ENCODE assay signal across 23 cellular contexts in genomic region chr4:147477439-147477838, GRCh38. TPM values are rescaled to one million over a fixed set of nuclear protein-coding genes. Genes with fewer than 3 reads are reported as not detected.
DNase-seq lines count a peak whose midpoint lies in the region; ATAC-seq and TF ChIP-seq lines count a peak whose summit lies in the region.
"Had no signal": no experiment of that assay in that cellular context is flagged by ENCODE, and none has a peak within 500 bp of the region (broad histone marks: within the 10 kb centered on the region; RNA-seq: fewer than 3 reads in every experiment).

No MANE protein-coding gene starts in this region.

- ATAC-seq in GM19395 (IDR thresholded peaks at IDR 0.05; ENCODE audit: unreplicated experiment) (peak; percentile 80), HG02763 (IDR thresholded peaks at IDR 0.05; ENCODE audit: unreplicated experiment) (peak; percentile 73), HG03442 (IDR thresholded peaks at IDR 0.05; ENCODE audit: unreplicated experiment) (peak; percentile 59)
- ATAC-seq: activated CD4-positive, alpha-beta T cell treated with anti-CD3 and anti-CD28 coated beads for 36 hours; Panc1; psoas muscle had no signal

- TF ChIP-seq CTCF in GM13977 (IDR thresholded peaks at IDR 0.05; ENCODE audit: extremely low read depth, insufficient read depth, missing control alignments) (no peak), foreskin fibroblast (IDR thresholded peaks at IDR 0.05; ENCODE audit: low read depth, low read length) (no peak)

- no peak overlapping the region for H3K4me3 ChIP-seq in foreskin fibroblast (ENCODE audit: low read depth in 1 of 2, low read length in 2 of 2)
- H3K4me3 ChIP-seq: psoas muscle, SK-N-MC had no signal

- peak; percentile 44 for DNase-seq in GM13977 (ENCODE audit: low spot score)
- no peak for DNase-seq in activated CD4-positive, CD25-positive, alpha-beta regulatory T cell treated with anti-CD3 and anti-CD28 coated beads, Interleukin-2, amount 50 U/mL, for 72 hours
- no peak for DNase-seq in mesenteric fat pad (ENCODE audit: low spot score)
- DNase-seq in foreskin fibroblast, result no peak
- no peak for DNase-seq in NCI-H1092 treated with DMSO at 0.1 percent for 48 hours (lab: John Stamatoyannopoulos, UW)
- DNase-seq: activated CD4-positive, alpha-beta T cell treated with anti-CD3 and anti-CD28 coated beads for 36 hours; activated CD8-positive, alpha-beta memory T cell treated with anti-CD3 and anti-CD28 coated beads, Interleukin-2, amount 50 U/mL, for 4 hours; activated gamma-delta T cell treated with Interleukin-2 at 50 U/mL for 16 hours; anterior cingulate cortex; CD4-positive, alpha-beta memory T cell; cerebellar nuclear complex; DND-41; HFFc6; hippocampal formation; kidney; NCI-H2029 treated with DMSO at 0.1 percent for 48 hours; NCI-H526 treated with DMSO at 0.1 percent for 48 hours; psoas muscle had no signal

- in situ Hi-C loops in GM13977 (cut with MboI; ENCODE audit: low pct_unique_long_range_greater_than_20kb, low sequenced_read_pairs, unreplicated experiment), result no loop called here

RNA-seq across cellular contexts. Expression of gene EDNRA, which starts 3.5 kb away (rescaled TPM):
- 3.6 TPM for total RNA-seq in mesenteric fat pad
- total RNA-seq: activated CD4-positive, alpha-beta T cell treated with anti-CD3 and anti-CD28 coated beads for 36 hours; CD4-positive, alpha-beta memory T cell had no signal
